In the genomic region with DNA sequence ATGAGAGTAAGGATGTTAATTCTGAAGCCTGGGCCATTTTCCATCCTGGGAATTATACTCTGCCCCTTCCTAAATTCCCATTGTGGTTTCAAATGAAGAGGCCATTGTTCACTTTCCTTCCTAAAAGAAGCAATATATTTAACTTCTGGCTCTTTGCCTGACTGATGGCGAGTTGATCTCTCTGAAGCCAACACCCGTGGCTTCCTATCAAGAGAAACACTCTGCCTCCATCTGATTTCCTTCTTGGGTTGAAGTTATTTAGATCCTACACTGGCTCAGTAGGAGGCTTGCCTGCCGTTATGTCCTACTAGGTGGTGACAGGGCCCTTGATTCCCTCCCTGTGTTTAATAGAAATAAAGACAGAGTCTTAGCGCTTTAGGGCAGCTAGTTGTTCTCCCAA, we compare ENCODE assay signal across 11 cellular contexts.
DNase-seq lines count a peak whose midpoint lies in the region; ATAC-seq and TF ChIP-seq lines count a peak whose summit lies in the region.
"Had no signal": no experiment of that assay in that cellular context is flagged by ENCODE, and none has a peak within 500 bp of the region (broad histone marks: within the 10 kb centered on the region; RNA-seq: fewer than 3 reads in every experiment).

No MANE protein-coding gene starts in this region.

- intact Hi-C loops in activated naive CD4-positive, alpha-beta T cell treated with anti-CD3 and anti-CD28 coated beads for 36 hours (cut with micrococcal nuclease), result loop anchor here (1.0 kb wide), 1 partner anchor 27 kb away; no protein-coding TSS in a partner anchor
- intact Hi-C loops in heart right ventricle (cut with DNase I), result loop anchor here in 2 of 10 donors (2.0 to 5.0 kb wide), 3 partner anchors 61 to 96 kb away; partner anchors contain the start of gene PRKCH (in 1 of the 2)
- intact Hi-C loops in thyroid gland (cut with DNase I), result no loop called here

- no peak overlapping the region for H3K4me3 Mint-ChIP-seq in activated naive CD4-positive, alpha-beta T cell treated with anti-CD3 and anti-CD28 coated beads for 36 hours

- H3K9me3 ChIP-seq in heart right ventricle (no peaks in the 10 kb centered on the region), thyroid gland (no peaks in the 10 kb centered on the region), BE2C (no peaks in the 10 kb centered on the region)

- peak overlapping the region in 1 of 10 donors; percentile 1 for H3K4me3 ChIP-seq in heart right ventricle
- H3K4me3 ChIP-seq in thyroid gland (replicated peaks in 1 of 3), result no peak overlapping the region
- H3K4me3 ChIP-seq in BE2C (ENCODE audit: low read depth, low read length), result no peak overlapping the region

- CTCF ChIA-PET in activated naive CD4-positive, alpha-beta T cell treated with anti-CD3 and anti-CD28 coated beads for 36 hours (lab: Charles Lee), result interaction anchor here (0.6 to 1.0 kb wide), 2 partner anchors 43 to 584 kb away, joined by 4 read pairs; no protein-coding TSS in a partner anchor

- no peak for DNase-seq in activated naive CD4-positive, alpha-beta T cell treated with anti-CD3 and anti-CD28 coated beads for 36 hours
- no peak for DNase-seq in activated naive CD4-positive, alpha-beta T cell treated with anti-CD3 and anti-CD28 coated beads, Interleukin-2, amount 50 U/mL, for 16 hours
- DNase-seq in RPMI7951 (ENCODE audit: low read depth) (peak; percentile 0), heart right ventricle (peak in 1 of 2 donors; percentile 58), thyroid gland (no peak), BE2C (no peak)
- DNase-seq in stimulated activated naive CD4-positive, alpha-beta T cell treated with Interleukin-2 at 50 U/mL for 16 hours (lab: John Stamatoyannopoulos, UW), result no peak
- DNase-seq: anterior cingulate cortex, NCI-H1105, NCI-H82 had no signal

- ATAC-seq in heart right ventricle, result peak; percentile 54 to 83 (median 75)
- no peak for ATAC-seq in GM19397 (IDR thresholded peaks at IDR 0.05; ENCODE audit: unreplicated experiment)

- H3K27ac ChIP-seq in heart right ventricle (peak overlapping the region in 9 of 10 donors; percentile 28 to 83 (median 42)), thyroid gland (peak overlapping the region; percentile 81 to 90 (median 90))

- no peaks in the 10 kb centered on the region for H3K27me3 Mint-ChIP-seq in activated naive CD4-positive, alpha-beta T cell treated with anti-CD3 and anti-CD28 coated beads for 36 hours (ENCODE audit: low read depth)

- H3K9me3 Mint-ChIP-seq in activated naive CD4-positive, alpha-beta T cell treated with anti-CD3 and anti-CD28 coated beads for 36 hours, result peaks cover 3% of the 10 kb centered on the region

- H3K36me3 ChIP-seq in heart right ventricle (no peaks in the 10 kb centered on the region), thyroid gland (no peaks in the 10 kb centered on the region), BE2C (no peaks in the 10 kb centered on the region)

- peaks cover 0 to 83% (median 56%) of the 10 kb centered on the region in 9 donors for H3K4me1 ChIP-seq in heart right ventricle
- peaks cover 32 to 48% of the 10 kb centered on the region in 2 donors for H3K4me1 ChIP-seq in thyroid gland
- H3K4me1 ChIP-seq in BE2C, result no peaks in the 10 kb centered on the region

- H3K27me3 ChIP-seq in heart right ventricle, result no peaks in the 10 kb centered on the region
- no peaks in the 10 kb centered on the region for H3K27me3 ChIP-seq in thyroid gland
- H3K27me3 ChIP-seq in BE2C, result peaks cover 12% of the 10 kb centered on the region; the same call in 1 of the 2 replicates

- peaks cover 10% of the 10 kb centered on the region for H3K36me3 Mint-ChIP-seq in activated naive CD4-positive, alpha-beta T cell treated with anti-CD3 and anti-CD28 coated beads for 36 hours (ENCODE audit: low read depth)

- no peak for TF ChIP-seq POLR2A in thyroid gland (IDR thresholded peaks at IDR 0.05)

- peaks cover 60% of the 10 kb centered on the region for H3K4me1 Mint-ChIP-seq in activated naive CD4-positive, alpha-beta T cell treated with anti-CD3 and anti-CD28 coated beads for 36 hours (ENCODE audit: low read depth)

- WGBS in heart right ventricle, 2 donors, result 7 to 16% methylated on average over 4 of the region's 4 CpGs
- 62 to 65% methylated on average over 4 of the region's 4 CpGs for WGBS in thyroid gland, 2 donors

- peak overlapping the region; percentile 51 for H3K27ac Mint-ChIP-seq in activated naive CD4-positive, alpha-beta T cell treated with anti-CD3 and anti-CD28 coated beads for 36 hours

- TF ChIP-seq CTCF in heart right ventricle (IDR thresholded peaks at IDR 0.05) (no peak), thyroid gland (IDR thresholded peaks at IDR 0.05) (no peak), BE2C (IDR thresholded peaks at IDR 0.05; ENCODE audit: low read depth, low read length) (no peak)
